Comparison of ENCODE assay signal across 8 cellular contexts in genomic region chr11:34916810-34917780, GRCh38. TPM values are rescaled to one million over a fixed set of nuclear protein-coding genes. Genes with fewer than 3 reads are reported as not detected.
DNase-seq lines count a peak whose midpoint lies in the region; ATAC-seq and TF ChIP-seq lines count a peak whose summit lies in the region.

No MANE protein-coding gene starts in this region.

- H3K27ac Mint-ChIP-seq in natural killer cell treated with Interleukin-12 subunit alpha and Interleukin-12 subunit beta and Interleukin-15 and Interleukin-18, amount 100 ng/mL, for 72 hours = peak overlapping the region; percentile 83 to 94

- no peaks in the 10 kb centered on the region for H3K27me3 Mint-ChIP-seq in natural killer cell treated with Interleukin-12 subunit alpha and Interleukin-12 subunit beta and Interleukin-15 and Interleukin-18, amount 100 ng/mL, for 72 hours

- no peaks in the 10 kb centered on the region for H3K36me3 Mint-ChIP-seq in natural killer cell treated with Interleukin-12 subunit alpha and Interleukin-12 subunit beta and Interleukin-15 and Interleukin-18, amount 100 ng/mL, for 72 hours

- no peaks in the 10 kb centered on the region for H3K9me3 ChIP-seq in SJCRH30 (replicated peaks)

- peak overlapping the region; percentile 94 for H3K27ac ChIP-seq in SJCRH30

- H3K9me3 Mint-ChIP-seq in natural killer cell treated with Interleukin-12 subunit alpha and Interleukin-12 subunit beta and Interleukin-15 and Interleukin-18, amount 100 ng/mL, for 72 hours = no peaks in the 10 kb centered on the region

- H3K4me3 ChIP-seq in SJCRH30 = peak overlapping the region; percentile 95
- H3K4me3 ChIP-seq in epithelial cell of proximal tubule (ENCODE audit: low read depth, low read length) = peak overlapping the region; percentile 79

- TF ChIP-seq CTCF in epithelial cell of proximal tubule (conservative IDR thresholded peaks at IDR 0.05; ENCODE audit: low read depth, low read length) = no peak

- H3K36me3 ChIP-seq in SJCRH30 = peaks cover 4% of the 10 kb centered on the region; the same call in 1 of the 2 replicates

- peaks cover 27 to 42% of the 10 kb centered on the region in 2 donors for H3K4me1 Mint-ChIP-seq in natural killer cell treated with Interleukin-12 subunit alpha and Interleukin-12 subunit beta and Interleukin-15 and Interleukin-18, amount 100 ng/mL, for 72 hours (ENCODE audit: low read depth in 2 of 2)

- no peaks in the 10 kb centered on the region for H3K4me1 ChIP-seq in SJCRH30

- ATAC-seq in HG02884 (IDR thresholded peaks at IDR 0.05; ENCODE audit: unreplicated experiment) = peak; percentile 14
- ATAC-seq in natural killer cell treated with Interleukin-12 subunit alpha and Interleukin-12 subunit beta and Interleukin-15 and Interleukin-18, amount 100 ng/mL, for 72 hours = no peak

- DNase-seq in stimulated activated CD4-positive, alpha-beta T cell treated with anti-CD3 and anti-CD28 coated beads, Interleukin-1b, Interleukin-23, amount 100 ng/mL, for 48 hours = peak; percentile 2
- DNase-seq in stimulated activated CD4-positive, alpha-beta T cell treated with anti-CD3 and anti-CD28 coated beads, Interleukin-15, amount 100 ng/mL, for 24 hours = no peak
- DNase-seq in SJCRH30 (peak in 1 of 2 experiments; percentile 24), epithelial cell of proximal tubule (ENCODE audit: low read depth) (no peak), amniotic stem cell (lab: John Stamatoyannopoulos, UW) (no peak), NCI-H446 treated with DMSO at 0.1 percent for 48 hours (lab: John Stamatoyannopoulos, UW) (no peak)
- DNase-seq in natural killer cell treated with Interleukin-12 subunit alpha and Interleukin-12 subunit beta and Interleukin-15 and Interleukin-18, amount 100 ng/mL, for 72 hours (ENCODE audit: low spot score) = no peak

- peak overlapping the region; percentile 98 for H3K4me3 Mint-ChIP-seq in natural killer cell treated with Interleukin-12 subunit alpha and Interleukin-12 subunit beta and Interleukin-15 and Interleukin-18, amount 100 ng/mL, for 72 hours

- no peaks in the 10 kb centered on the region for H3K27me3 ChIP-seq in SJCRH30

RNA-seq across cellular contexts. Expression of gene PDHX, which starts 0.7 kb away (rescaled TPM):
- total RNA-seq in SJCRH30 (2014; rRNA removed; shearing (Covaris generic)) = 20.6 and 25.6 TPM in 2 replicates
- total RNA-seq in epithelial cell of proximal tubule = 19.3 and 26.1 TPM in 2 replicates
- 10 to 100 TPM; 27.6 to 37.3 TPM for total RNA-seq in natural killer cell treated with Interleukin-12 subunit alpha and Interleukin-12 subunit beta and Interleukin-15 and Interleukin-18, amount 100 ng/mL, for 72 hours

RNA-seq across cellular contexts. Expression of gene APIP, which starts 0.9 kb away (rescaled TPM):
- total RNA-seq in SJCRH30 (2014; rRNA removed; shearing (Covaris generic)) = 42.3 and 43.2 TPM in 2 replicates
- 21.6 and 26.0 TPM in 2 replicates for total RNA-seq in epithelial cell of proximal tubule
- 10 to 100 TPM; 26.0 to 28.4 TPM for total RNA-seq in natural killer cell treated with Interleukin-12 subunit alpha and Interleukin-12 subunit beta and Interleukin-15 and Interleukin-18, amount 100 ng/mL, for 72 hours
